In the genomic region with DNA sequence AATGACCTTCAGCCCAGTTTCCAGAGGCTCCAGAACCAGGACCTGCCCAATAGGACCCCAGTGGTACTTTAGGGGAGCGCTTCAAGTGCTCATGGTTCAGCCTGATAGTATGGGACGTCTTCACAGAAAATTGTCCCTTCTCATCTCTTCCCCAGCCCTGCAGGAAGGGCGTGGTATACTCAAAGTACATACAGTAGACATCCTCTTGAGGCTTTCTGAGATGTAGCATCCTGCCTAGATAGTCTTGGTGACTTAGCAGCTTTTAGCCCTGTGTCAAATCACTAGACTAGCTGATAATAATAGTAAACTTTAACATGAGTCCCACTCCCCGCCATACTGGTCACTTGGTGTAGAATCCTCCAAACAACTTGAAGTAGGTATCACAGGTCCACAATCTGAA, we compare ENCODE assay signal across 13 cellular contexts.
"Had no signal": no experiment of that assay in that cellular context is flagged by ENCODE, and none has a peak within 500 bp of the region (broad histone marks: within the 10 kb centered on the region; RNA-seq: fewer than 3 reads in every experiment).

No MANE protein-coding gene starts in this region.

- H3K4me1 Mint-ChIP-seq: neural progenitor cell had no signal

- H3K4me3 ChIP-seq: ascending aorta, breast epithelium, dorsolateral prefrontal cortex, lung, neural progenitor cell, right lobe of liver, spleen, thoracic aorta had no signal

- H3K27me3 ChIP-seq: ascending aorta, breast epithelium, dorsolateral prefrontal cortex, neural progenitor cell, right lobe of liver, spleen had no signal

- H3K27ac ChIP-seq: ascending aorta, breast epithelium, dorsolateral prefrontal cortex, neural progenitor cell, right lobe of liver, spleen, thoracic aorta had no signal

- H3K4me1 ChIP-seq: ascending aorta, breast epithelium, neural progenitor cell, right lobe of liver had no signal

- H3K4me3 Mint-ChIP-seq: activated CD4-positive, alpha-beta T cell treated with anti-CD3 and anti-CD28 coated beads, Interleukin-2, amount 10 ng/mL, durations not matched to agents 7 days and 5 days; activated naive CD4-positive, alpha-beta T cell treated with anti-CD3 and anti-CD28 coated beads for 36 hours; neural progenitor cell had no signal

- H3K36me3 Mint-ChIP-seq: neural progenitor cell had no signal

- H3K36me3 ChIP-seq: ascending aorta, breast epithelium, neural progenitor cell, right lobe of liver, spleen, thoracic aorta had no signal

- FAIRE-seq: islet of Langerhans had no signal

- H3K27me3 Mint-ChIP-seq: activated CD4-positive, alpha-beta T cell treated with anti-CD3 and anti-CD28 coated beads, Interleukin-2, amount 10 ng/mL, durations not matched to agents 7 days and 5 days had no signal

- DNase-seq: activated CD4-positive, alpha-beta T cell treated with anti-CD3 and anti-CD28 coated beads, Interleukin-2, amount 10 ng/mL, durations not matched to agents 7 days and 5 days; activated naive CD4-positive, alpha-beta T cell treated with anti-CD3 and anti-CD28 coated beads for 36 hours; dorsolateral prefrontal cortex; erythroblast; right lobe of liver; spleen had no signal

- H3K4me2 ChIP-seq: neural progenitor cell had no signal

- H3K9me3 ChIP-seq: ascending aorta, right lobe of liver, thoracic aorta had no signal

- H2AFZ ChIP-seq: neural progenitor cell had no signal

- H3K27ac Mint-ChIP-seq: activated CD4-positive, alpha-beta T cell treated with anti-CD3 and anti-CD28 coated beads, Interleukin-2, amount 10 ng/mL, durations not matched to agents 7 days and 5 days; activated naive CD4-positive, alpha-beta T cell treated with anti-CD3 and anti-CD28 coated beads for 36 hours; activated T-helper 2 cell treated with anti-CD3 and anti-CD28 coated beads, Interferon-gamma antibody, Interleukin-2, Interleukin-4, amounts not matched to agents 10 μg/mL and 5 μg/mL and 100 μg/mL, durations not matched to agents 14 hours and 24 hours and 36 hours; neural progenitor cell had no signal

- H3K9ac ChIP-seq: neural progenitor cell had no signal

- ATAC-seq: right lobe of liver had no signal
